8 cellular contexts compared by ENCODE assay signal in the genomic region with DNA sequence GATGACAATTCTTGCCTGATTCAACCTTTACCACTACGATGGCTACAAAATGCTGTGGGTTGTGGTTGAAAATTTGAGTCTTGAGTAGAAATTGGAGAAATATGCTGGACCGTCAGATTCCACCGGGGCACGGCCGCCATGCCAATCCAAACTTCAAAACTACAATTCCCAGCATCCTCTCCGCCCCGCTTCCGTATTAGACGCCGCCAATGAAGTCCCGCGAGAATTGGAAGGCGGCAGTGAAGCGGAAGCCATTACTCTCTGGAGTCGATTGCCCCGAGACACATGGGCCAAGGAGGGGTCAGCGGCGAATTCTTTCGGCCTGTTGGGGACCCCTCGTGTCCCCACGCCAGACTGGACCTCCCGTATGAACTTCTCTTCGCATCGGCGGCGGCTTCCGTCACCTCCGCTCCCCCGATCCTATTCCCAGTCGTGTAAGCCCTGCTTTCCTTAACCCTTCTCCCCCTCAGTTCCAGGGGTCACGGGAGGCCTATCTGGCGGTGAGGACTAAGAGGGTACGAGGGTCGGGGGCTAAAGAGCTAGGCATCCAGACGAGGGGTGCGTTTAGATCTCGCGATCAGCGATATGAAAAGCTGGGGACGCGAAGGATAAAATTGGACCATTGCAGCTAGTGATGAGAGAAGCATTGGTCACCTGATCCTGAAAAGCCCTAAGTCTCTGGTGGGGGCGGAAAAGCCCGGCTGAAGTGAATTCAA. TPM values are rescaled to one million over a fixed set of nuclear protein-coding genes. Genes with fewer than 3 reads are reported as not detected.
DNase-seq lines count a peak whose midpoint lies in the region; ATAC-seq and TF ChIP-seq lines count a peak whose summit lies in the region.

A gene (plus strand): TSS at position 239 of the 716 bp plus-strand sequence. CDS start 15,620 bp downstream, outside the sequence.

- peak within 1 kb of the TSS; percentile 95 for H3K4me3 Mint-ChIP-seq in activated T-helper 1 cell treated with anti-CD3 and anti-CD28 coated beads, Interleukin-12 subunit alpha, Interleukin-12 subunit beta, Interleukin-2, Interleukin-4 antibody, amounts not matched to agents 30 ng/mL and 10 ng/mL and 1 ng/mL, durations not matched to agents 14 hours and 24 hours and 36 hours
- H3K4me3 Mint-ChIP-seq in naive thymus-derived CD4-positive, alpha-beta T cell, result peak within 1 kb of the TSS; percentile 93 to 99 (median 98)
- peak within 1 kb of the TSS; percentile 96 to 99 for H3K4me3 Mint-ChIP-seq in stimulated activated naive B cell treated with anti-CD40 and anti-IgM and Interleukin-4, amounts not matched to agents 10 μg/mL and 1 μg/mL and 100 μg/mL, for 72 hours

- H4K20me1 ChIP-seq in fibroblast of lung (ENCODE audit: control insufficient read depth, extremely low read depth, insufficient read depth, low read length), result no peaks in the 10 kb centered on the region

- peak within 1 kb of the TSS; percentile 90 for H3K4me2 ChIP-seq in fibroblast of lung (ENCODE audit: extremely low read depth, insufficient read depth, low read length)

- H3K9me3 ChIP-seq in fibroblast of lung (ENCODE audit: control insufficient read depth, insufficient read depth, low read depth, low read length), result no peaks in the 10 kb centered on the region
- peaks cover 0 to 9% (median 5%) of the 10 kb centered on the region in 3 experiments for H3K9me3 ChIP-seq in naive thymus-derived CD4-positive, alpha-beta T cell (ENCODE audit: control insufficient read depth in 2 of 3, low read length in 3 of 3)

- peak; percentile 90 for DNase-seq in DMS79 (lab: John Stamatoyannopoulos, UW)
- DNase-seq in Kasumi-1 (lab: John Stamatoyannopoulos, UW), result peak; percentile 93 to 96
- peak; percentile 92 for DNase-seq in RPMI7951 (ENCODE audit: low read depth)
- peak; percentile 88 for DNase-seq in activated T-helper 1 cell treated with anti-CD3 and anti-CD28 coated beads, Interleukin-12 subunit alpha, Interleukin-12 subunit beta, Interleukin-2, Interleukin-4 antibody, amounts not matched to agents 30 ng/mL and 10 ng/mL and 1 ng/mL, durations not matched to agents 14 hours and 24 hours and 36 hours (ENCODE audit: low spot score)
- DNase-seq in fibroblast of lung (ENCODE audit: low read depth in 2 of 2), result peak; percentile 84 to 92
- peak; percentile 72 to 94 (median 88) for DNase-seq in naive thymus-derived CD4-positive, alpha-beta T cell
- peak; percentile 87 for DNase-seq in stimulated activated naive B cell treated with anti-CD40 and anti-IgM and Interleukin-4, amounts not matched to agents 10 μg/mL and 1 μg/mL and 100 μg/mL, for 72 hours

- peaks cover 33% of the 10 kb centered on the region for H3K4me1 Mint-ChIP-seq in activated T-helper 1 cell treated with anti-CD3 and anti-CD28 coated beads, Interleukin-12 subunit alpha, Interleukin-12 subunit beta, Interleukin-2, Interleukin-4 antibody, amounts not matched to agents 30 ng/mL and 10 ng/mL and 1 ng/mL, durations not matched to agents 14 hours and 24 hours and 36 hours (ENCODE audit: low read depth)
- peaks cover 28 to 55% (median 49%) of the 10 kb centered on the region in 7 donors for H3K4me1 Mint-ChIP-seq in naive thymus-derived CD4-positive, alpha-beta T cell
- peaks cover 9 to 44% of the 10 kb centered on the region in 2 donors for H3K4me1 Mint-ChIP-seq in stimulated activated naive B cell treated with anti-CD40 and anti-IgM and Interleukin-4, amounts not matched to agents 10 μg/mL and 1 μg/mL and 100 μg/mL, for 72 hours

- peak; percentile 94 for ATAC-seq in GM21825 (IDR thresholded peaks at IDR 0.05; ENCODE audit: unreplicated experiment)
- ATAC-seq in naive thymus-derived CD4-positive, alpha-beta T cell, result peak; percentile 94
- peak; percentile 94 to 96 for ATAC-seq in stimulated activated naive B cell treated with anti-CD40 and anti-IgM and Interleukin-4, amounts not matched to agents 10 μg/mL and 1 μg/mL and 100 μg/mL, for 72 hours (replicated peaks)

- no peaks in the 10 kb centered on the region for H3K27me3 Mint-ChIP-seq in activated T-helper 1 cell treated with anti-CD3 and anti-CD28 coated beads, Interleukin-12 subunit alpha, Interleukin-12 subunit beta, Interleukin-2, Interleukin-4 antibody, amounts not matched to agents 30 ng/mL and 10 ng/mL and 1 ng/mL, durations not matched to agents 14 hours and 24 hours and 36 hours (ENCODE audit: insufficient read depth)
- peaks cover 0 to 7% (median 0%) of the 10 kb centered on the region in 5 donors for H3K27me3 Mint-ChIP-seq in naive thymus-derived CD4-positive, alpha-beta T cell
- H3K27me3 Mint-ChIP-seq in stimulated activated naive B cell treated with anti-CD40 and anti-IgM and Interleukin-4, amounts not matched to agents 10 μg/mL and 1 μg/mL and 100 μg/mL, for 72 hours, result no peaks in the 10 kb centered on the region

- peak within 1 kb of the TSS; percentile 100 for H2AFZ ChIP-seq in fibroblast of lung (ENCODE audit: low read length)

- intact Hi-C loops in activated T-helper 1 cell treated with anti-CD3 and anti-CD28 coated beads, Interleukin-12 subunit alpha, Interleukin-12 subunit beta, Interleukin-2, Interleukin-4 antibody, amounts not matched to agents 30 ng/mL and 10 ng/mL and 1 ng/mL, durations not matched to agents 14 hours and 24 hours and 36 hours (cut with micrococcal nuclease), result loop anchor here (1.0 kb wide), 7 partner anchors 169 to 695 kb away; a partner anchor contains a TSS
- intact Hi-C loops in naive thymus-derived CD4-positive, alpha-beta T cell (cut with micrococcal nuclease), result loop anchor here (1.0 to 5.0 kb wide), 11 partner anchors 167 to 695 kb away; a partner anchor contains a TSS

- H3K9me3 Mint-ChIP-seq in activated T-helper 1 cell treated with anti-CD3 and anti-CD28 coated beads, Interleukin-12 subunit alpha, Interleukin-12 subunit beta, Interleukin-2, Interleukin-4 antibody, amounts not matched to agents 30 ng/mL and 10 ng/mL and 1 ng/mL, durations not matched to agents 14 hours and 24 hours and 36 hours, result peaks cover 26% of the 10 kb centered on the region
- H3K9me3 Mint-ChIP-seq in naive thymus-derived CD4-positive, alpha-beta T cell, result peaks cover 0 to 21% (median 8%) of the 10 kb centered on the region in 11 donors
- peaks cover 4 to 6% of the 10 kb centered on the region in 2 donors for H3K9me3 Mint-ChIP-seq in stimulated activated naive B cell treated with anti-CD40 and anti-IgM and Interleukin-4, amounts not matched to agents 10 μg/mL and 1 μg/mL and 100 μg/mL, for 72 hours

- no peak for TF ChIP-seq CTCF in fibroblast of lung (conservative IDR thresholded peaks at IDR 0.05 in 1 of 2, IDR thresholded peaks at IDR 0.05 in 1 of 2; ENCODE audit: low read depth in 1 of 2, low read length in 2 of 2)

- POLR2A ChIA-PET in naive thymus-derived CD4-positive, alpha-beta T cell (lab: Charles Lee), result interaction anchor here (0.6 to 2.4 kb wide), 3 partner anchors 295 to 692 kb away, joined by 3 to 8 read pairs (median 3); a partner anchor contains a TSS

- H3K27me3 ChIP-seq in fibroblast of lung (ENCODE audit: control insufficient read depth, insufficient read depth, low read length), result no peaks in the 10 kb centered on the region
- no peaks in the 10 kb centered on the region for H3K27me3 ChIP-seq in naive thymus-derived CD4-positive, alpha-beta T cell (ENCODE audit: control insufficient read depth in 2 of 2, insufficient read depth in 2 of 2, low read length in 2 of 2)

- H3K36me3 ChIP-seq in fibroblast of lung (ENCODE audit: control insufficient read depth, insufficient read depth, low read length), result no peaks in the 10 kb centered on the region
- H3K36me3 ChIP-seq in naive thymus-derived CD4-positive, alpha-beta T cell (ENCODE audit: control insufficient read depth in 2 of 3, insufficient read depth in 3 of 3, low read length in 3 of 3), result peaks cover 0 to 9% (median 0%) of the 10 kb centered on the region in 3 experiments

- H3K27ac ChIP-seq in fibroblast of lung (ENCODE audit: insufficient read depth, low read length), result peak within 1 kb of the TSS; percentile 95
- H3K27ac ChIP-seq in naive thymus-derived CD4-positive, alpha-beta T cell (ENCODE audit: low read depth, low read length), result peak within 1 kb of the TSS; percentile 95

- peaks cover 28% of the 10 kb centered on the region for H3K36me3 Mint-ChIP-seq in activated T-helper 1 cell treated with anti-CD3 and anti-CD28 coated beads, Interleukin-12 subunit alpha, Interleukin-12 subunit beta, Interleukin-2, Interleukin-4 antibody, amounts not matched to agents 30 ng/mL and 10 ng/mL and 1 ng/mL, durations not matched to agents 14 hours and 24 hours and 36 hours (ENCODE audit: low read depth)
- H3K36me3 Mint-ChIP-seq in naive thymus-derived CD4-positive, alpha-beta T cell, result peaks cover 7 to 38% (median 27%) of the 10 kb centered on the region in 5 donors
- H3K36me3 Mint-ChIP-seq in stimulated activated naive B cell treated with anti-CD40 and anti-IgM and Interleukin-4, amounts not matched to agents 10 μg/mL and 1 μg/mL and 100 μg/mL, for 72 hours, result peaks cover 25 to 30% of the 10 kb centered on the region in 2 donors

- no peaks in the 10 kb centered on the region for H3K4me1 ChIP-seq in fibroblast of lung (ENCODE audit: control insufficient read depth, extremely low read depth, insufficient read depth, low read length)
- H3K4me1 ChIP-seq in naive thymus-derived CD4-positive, alpha-beta T cell (ENCODE audit: control insufficient read depth in 2 of 2, insufficient read depth in 2 of 2, low read length in 2 of 2), result peaks cover 17 to 21% of the 10 kb centered on the region in 2 donors

- peak within 1 kb of the TSS; percentile 84 to 97 (median 90) for H3K4me3 ChIP-seq in fibroblast of lung (replicated peaks in 1 of 4; ENCODE audit: control extremely low read depth in 1 of 4, insufficient read depth in 1 of 4, low read depth in 3 of 4, low read length in 4 of 4)
- peak within 1 kb of the TSS; percentile 94 for H3K4me3 ChIP-seq in naive thymus-derived CD4-positive, alpha-beta T cell (ENCODE audit: low read length)

- peaks cover 44% of the 10 kb centered on the region for H3K79me2 ChIP-seq in fibroblast of lung (ENCODE audit: control insufficient read depth, insufficient read depth, low read length)

- H3K27ac Mint-ChIP-seq in activated T-helper 1 cell treated with anti-CD3 and anti-CD28 coated beads, Interleukin-12 subunit alpha, Interleukin-12 subunit beta, Interleukin-2, Interleukin-4 antibody, amounts not matched to agents 30 ng/mL and 10 ng/mL and 1 ng/mL, durations not matched to agents 14 hours and 24 hours and 36 hours, result peak within 1 kb of the TSS; percentile 94
- peak within 1 kb of the TSS; percentile 95 to 99 (median 97) for H3K27ac Mint-ChIP-seq in naive thymus-derived CD4-positive, alpha-beta T cell
- H3K27ac Mint-ChIP-seq in stimulated activated naive B cell treated with anti-CD40 and anti-IgM and Interleukin-4, amounts not matched to agents 10 μg/mL and 1 μg/mL and 100 μg/mL, for 72 hours, result peak within 1 kb of the TSS; percentile 99

- CTCF ChIA-PET in naive thymus-derived CD4-positive, alpha-beta T cell (lab: Charles Lee), result no interaction called here

- peak within 1 kb of the TSS; percentile 91 for H3K9ac ChIP-seq in fibroblast of lung (ENCODE audit: insufficient read depth, low read length)

RNA-seq across cellular contexts. Expression of the gene that starts here (rescaled TPM):
- total RNA-seq in RPMI7951 (2014; rRNA removed; shearing (Covaris generic)), result 14.0 and 15.3 TPM in 2 replicates
- total RNA-seq in activated T-helper 1 cell treated with anti-CD3 and anti-CD28 coated beads, Interleukin-12 subunit alpha, Interleukin-12 subunit beta, Interleukin-2, Interleukin-4 antibody, amounts not matched to agents 30 ng/mL and 10 ng/mL and 1 ng/mL, durations not matched to agents 14 hours and 24 hours and 36 hours, result 50.7 and 53.3 TPM in 2 replicates
- total RNA-seq in fibroblast of lung, result 13.6 and 17.7 TPM in 2 replicates
- polyA plus RNA-seq in fibroblast of lung, result 12.8 and 17.0 TPM in 2 replicates
- polyA plus RNA-seq in fibroblast of lung (2012), result 17.1 and 21.3 TPM in 2 replicates
- polyA minus RNA-seq in fibroblast of lung (ENCODE audit: low replicate concordance), result 17.9 and 25.3 TPM in 2 replicates
- 10 to 100 TPM; 39.4 to 75.5 (median 54.5) TPM for total RNA-seq in naive thymus-derived CD4-positive, alpha-beta T cell
- polyA plus RNA-seq in naive thymus-derived CD4-positive, alpha-beta T cell, result 10 to 100 TPM; 33.3 to 38.4 TPM

Comparison
In these comparisons a context has a peak if more than half of its experiments do, and no peak if none do; other contexts are left out.
1. Peak in every context shown above with its lines: DNase-seq, ATAC-seq, H3K4me3 ChIP-seq and H3K27ac ChIP-seq.